ENCODE assay signal across 1 cellular context in genomic region chr2:134918518-134919359, GRCh38.
TF ChIP-seq lines count a peak whose summit lies in the region.

Gene CCNT2, plus strand, starts transcription at chr2:134918822. Its CDS starts 33 bp downstream, at chr2:134918855.

TF ChIP-seq in HepG2, 621 proteins besides CTCF, POLR2A, EP300 and RAD21 (continued from another document and continues in another):
- TF ChIP-seq CEBPB (IDR thresholded peaks at IDR 0.05; ENCODE audit: borderline replicate concordance, low read depth, low read length): peak; percentile 84
- TF ChIP-seq SNRNP70 (IDR thresholded peaks at IDR 0.05; ENCODE audit: low read depth, low read length): no peak
- no peak for TF ChIP-seq ZKSCAN8 (CRISPR knock-in tag; IDR thresholded peaks at IDR 0.05; ENCODE audit: borderline replicate concordance)
- TF ChIP-seq HDAC6 (IDR thresholded peaks at IDR 0.05; ENCODE audit: low read depth, low read length): no peak
- TF ChIP-seq ZBTB37 (CRISPR knock-in tag; IDR thresholded peaks at IDR 0.05): 0 out of 2 replicates have a peak, but pooled peaks have one; percentile 17
- 0 out of 2 replicates have a peak, but pooled peaks have one; percentile 62 for TF ChIP-seq ZNF251 (CRISPR knock-in tag; IDR thresholded peaks at IDR 0.05)
- TF ChIP-seq ZNF431 (CRISPR knock-in tag; IDR thresholded peaks at IDR 0.05; ENCODE audit: borderline replicate concordance, low read depth): no peak; the same call in 1 of the 2 replicates
- no peak for TF ChIP-seq PRDM10 (CRISPR knock-in tag; IDR thresholded peaks at IDR 0.05; ENCODE audit: low read depth)
- no peak for TF ChIP-seq ZSCAN29 (CRISPR knock-in tag; conservative IDR thresholded peaks at IDR 0.05)
- TF ChIP-seq ZNF678 (CRISPR knock-in tag; IDR thresholded peaks at IDR 0.05): no peak
- TF ChIP-seq MTA1 (CRISPR knock-in tag; IDR thresholded peaks at IDR 0.05; ENCODE audit: borderline replicate concordance): no peak; the same call in 1 of the 2 replicates
- no peak for TF ChIP-seq GLI4 (CRISPR knock-in tag; IDR thresholded peaks at IDR 0.05; ENCODE audit: borderline replicate concordance)
- no peak for TF ChIP-seq KDM1A (CRISPR knock-in tag; IDR thresholded peaks at IDR 0.05)
- peak; percentile 55; the same call in 1 of the 2 replicates for TF ChIP-seq SIX4 (CRISPR knock-in tag; IDR thresholded peaks at IDR 0.05)
- TF ChIP-seq ZNF619 (CRISPR knock-in tag; IDR thresholded peaks at IDR 0.05): peak; percentile 69; the same call in 1 of the 2 replicates
- TF ChIP-seq JUN (CRISPR knock-in tag; IDR thresholded peaks at IDR 0.05): no peak
- TF ChIP-seq ZNF230 (CRISPR knock-in tag; IDR thresholded peaks at IDR 0.05): peak; percentile 87; the same call in 1 of the 2 replicates
- peak; percentile 17; the same call in 1 of the 2 replicates for TF ChIP-seq KDM6A (CRISPR knock-in tag; IDR thresholded peaks at IDR 0.05; ENCODE audit: low read depth)
- no peak for TF ChIP-seq TP53 (CRISPR knock-in tag; conservative IDR thresholded peaks at IDR 0.05)
- TF ChIP-seq ZBTB26 (CRISPR knock-in tag; IDR thresholded peaks at IDR 0.05; ENCODE audit: borderline replicate concordance): no peak
- TF ChIP-seq DZIP1 (CRISPR knock-in tag; IDR thresholded peaks at IDR 0.05): no peak
- TF ChIP-seq PCBP2 (optimal IDR thresholded peaks at IDR 0.05; ENCODE audit: low read depth, low read length, poor library complexity, severe bottlenecking): no peak
- TF ChIP-seq HNF4G (IDR thresholded peaks at IDR 0.05; ENCODE audit: borderline replicate concordance, low read depth, low read length): no peak
- TF ChIP-seq HNF4G (CRISPR knock-in tag; IDR thresholded peaks at IDR 0.05; ENCODE audit: borderline replicate concordance, low read depth): 0 out of 2 replicates have a peak, but pooled peaks have one; percentile 37
- TF ChIP-seq SALL1 (CRISPR knock-in tag; IDR thresholded peaks at IDR 0.05): peak; percentile 70
- peak; percentile 53 for TF ChIP-seq NFYC (CRISPR knock-in tag; IDR thresholded peaks at IDR 0.05)
- peak; percentile 66 for TF ChIP-seq FOXP4 (CRISPR knock-in tag; IDR thresholded peaks at IDR 0.05)
- peak; percentile 72; the same call in 1 of the 2 replicates for TF ChIP-seq SAP130 (CRISPR knock-in tag; IDR thresholded peaks at IDR 0.05; ENCODE audit: low read depth)
- peak; percentile 82; the same call in 1 of the 2 replicates for TF ChIP-seq HIVEP1 (CRISPR knock-in tag; IDR thresholded peaks at IDR 0.05)
- TF ChIP-seq ELF3 (CRISPR knock-in tag; IDR thresholded peaks at IDR 0.05): peak; percentile 93
- TF ChIP-seq ZNF234 (CRISPR knock-in tag; conservative IDR thresholded peaks at IDR 0.05): 0 out of 2 replicates have a peak, but pooled peaks have one; percentile 46
- TF ChIP-seq ZNF12 (CRISPR knock-in tag; IDR thresholded peaks at IDR 0.05): no peak; the same call in 1 of the 2 replicates
- TF ChIP-seq ZNF18 (CRISPR knock-in tag; IDR thresholded peaks at IDR 0.05; ENCODE audit: insufficient replicate concordance): peak; percentile 75
- TF ChIP-seq ZSCAN12 (CRISPR knock-in tag; IDR thresholded peaks at IDR 0.05): no peak
- TF ChIP-seq ATF5 (CRISPR knock-in tag; IDR thresholded peaks at IDR 0.05; ENCODE audit: low read depth): peak; percentile 88; the same call in 1 of the 2 replicates
- TF ChIP-seq PATZ1 (CRISPR knock-in tag; IDR thresholded peaks at IDR 0.05): peak; percentile 79
- no peak for TF ChIP-seq TCF7L2 (IDR thresholded peaks at IDR 0.05; ENCODE audit: low read depth, low read length)
- peak; percentile 84 for TF ChIP-seq TBX3 (IDR thresholded peaks at IDR 0.05; ENCODE audit: borderline replicate concordance)
- 0 out of 2 replicates have a peak, but pooled peaks have one; percentile 75 for TF ChIP-seq ZNF850 (CRISPR knock-in tag; conservative IDR thresholded peaks at IDR 0.05)
- no peak for TF ChIP-seq ZNF549 (CRISPR knock-in tag; IDR thresholded peaks at IDR 0.05)
- no peak for TF ChIP-seq USF2 (IDR thresholded peaks at IDR 0.05; ENCODE audit: low read depth, low read length)
- TF ChIP-seq USF2 (CRISPR knock-in tag; IDR thresholded peaks at IDR 0.05; ENCODE audit: borderline replicate concordance): 0 out of 2 replicates have a peak, but pooled peaks have one; percentile 41
- peak; percentile 34; the same call in 1 of the 2 replicates for TF ChIP-seq HDAC2 (CRISPR knock-in tag; IDR thresholded peaks at IDR 0.05)
- TF ChIP-seq ZNF83 (CRISPR knock-in tag; IDR thresholded peaks at IDR 0.05; ENCODE audit: borderline replicate concordance): 0 out of 2 replicates have a peak, but pooled peaks have one; percentile 72
- peak; percentile 100 for TF ChIP-seq IRF2 (CRISPR knock-in tag; IDR thresholded peaks at IDR 0.05)
- peak; percentile 59; the same call in 1 of the 2 replicates for TF ChIP-seq KDM5B (CRISPR knock-in tag; IDR thresholded peaks at IDR 0.05; ENCODE audit: borderline replicate concordance)
- no peak for TF ChIP-seq EHMT2 (IDR thresholded peaks at IDR 0.05; ENCODE audit: borderline replicate concordance, low read depth, low read length)
- TF ChIP-seq PTBP1 (IDR thresholded peaks at IDR 0.05; ENCODE audit: low read depth, low read length, poor library complexity, severe bottlenecking): no peak
